Comparison of ENCODE assay signal across 13 cellular contexts in genomic region chr15:77901921-77902750, GRCh38.
DNase-seq lines count a peak whose midpoint lies in the region; ATAC-seq and TF ChIP-seq lines count a peak whose summit lies in the region.
"Had no signal": no experiment of that assay in that cellular context is flagged by ENCODE, and none has a peak within 500 bp of the region (broad histone marks: within the 10 kb centered on the region; RNA-seq: fewer than 3 reads in every experiment).

No MANE protein-coding gene starts in this region.

- no peaks in the 10 kb centered on the region for H3K9me3 Mint-ChIP-seq in type B pancreatic cell

- H3K4me1 Mint-ChIP-seq in type B pancreatic cell (ENCODE audit: unreplicated experiment) = no peaks in the 10 kb centered on the region
- H3K4me1 Mint-ChIP-seq: naive thymus-derived CD4-positive, alpha-beta T cell had no signal

- H3K4me3 ChIP-seq in OCI-LY7 (ENCODE audit: low read depth, low read length, poor library complexity, severe bottlenecking) (no peak overlapping the region), fibroblast of mammary gland (ENCODE audit: control insufficient read depth, low read depth, low read length) (no peak overlapping the region), gastrocnemius medialis (no peak overlapping the region)
- H3K4me3 ChIP-seq: Peyer's patch had no signal

- no peaks in the 10 kb centered on the region for H3K9me2 ChIP-seq in OCI-LY7 (ENCODE audit: insufficient read depth, low read length)

- TF ChIP-seq POLR2A in gastrocnemius medialis (IDR thresholded peaks at IDR 0.05) = no peak

- H3K27ac Mint-ChIP-seq in type B pancreatic cell = no peak overlapping the region
- H3K27ac Mint-ChIP-seq: naive thymus-derived CD4-positive, alpha-beta T cell had no signal

- peak; percentile 47; the same call in 1 of the 2 replicates for TF ChIP-seq CTCF in OCI-LY7 (conservative IDR thresholded peaks at IDR 0.05; ENCODE audit: low read length)
- peak; percentile 14 for TF ChIP-seq CTCF in fibroblast of mammary gland (conservative IDR thresholded peaks at IDR 0.05; ENCODE audit: control insufficient read depth, insufficient read depth, low read depth, low read length)
- TF ChIP-seq CTCF in type B pancreatic cell (conservative IDR thresholded peaks at IDR 0.05) = peak; percentile 44
- TF ChIP-seq CTCF in gastrocnemius medialis (IDR thresholded peaks at IDR 0.05 in 4 of 5, conservative IDR thresholded peaks at IDR 0.05 in 1 of 5) = no peak

- no peak overlapping the region for H3K4me3 Mint-ChIP-seq in type B pancreatic cell
- H3K4me3 Mint-ChIP-seq: naive thymus-derived CD4-positive, alpha-beta T cell had no signal

- POLR2A ChIA-PET in OCI-LY7 (lab: Charles Lee) = interaction anchor here (0.7 kb wide), 1 partner anchor 358 kb away, joined by 3 read pairs; no protein-coding TSS in a partner anchor

- ATAC-seq in Right ventricle myocardium superior (ENCODE audit: poor library complexity) = no peak
- no peak for ATAC-seq in left ventricle myocardium superior
- no peak for ATAC-seq in gastrocnemius medialis

- intact Hi-C loops in Right ventricle myocardium superior (cut with DNase I) = no loop called here
- intact Hi-C loops in left ventricle myocardium superior (cut with micrococcal nuclease) = no loop called here
- intact Hi-C loops in OCI-LY7 (cut with micrococcal nuclease; ENCODE audit: unreplicated experiment) = loop anchor here (5.0 to 10.0 kb wide), 2 partner anchors 55 to 343 kb away; no protein-coding TSS in a partner anchor
- intact Hi-C loops in gastrocnemius medialis (cut with DNase I; ENCODE audit: low total_unique reads) = loop anchor here (2.0 kb wide), 1 partner anchor 31 kb away; no protein-coding TSS in a partner anchor

- peak; percentile 14 for DNase-seq in Right ventricle myocardium superior
- DNase-seq in left ventricle myocardium superior = no peak
- peak; percentile 31 for DNase-seq in OCI-LY7 (ENCODE audit: low spot score)
- DNase-seq in fibroblast of mammary gland (ENCODE audit: low read depth) = no peak
- DNase-seq in type B pancreatic cell (ENCODE audit: extremely low spot score, unreplicated experiment) = no peak
- DNase-seq in GOT3 (lab: John Stamatoyannopoulos, UW) = no peak
- no peak for DNase-seq in gastrocnemius medialis
- DNase-seq in inferior parietal cortex (ENCODE audit: extremely low spot score) = no peak
- DNase-seq: NCI-H1436 treated with DMSO at 0.1 percent for 48 hours, small intestine had no signal

- H3K4me1 ChIP-seq in OCI-LY7 (ENCODE audit: insufficient read depth, low read length, poor library complexity, severe bottlenecking) (no peaks in the 10 kb centered on the region), gastrocnemius medialis (no peaks in the 10 kb centered on the region)
- H3K4me1 ChIP-seq: Peyer's patch had no signal

- CTCF ChIA-PET in OCI-LY7 (lab: Charles Lee; ENCODE audit: unreplicated experiment) = no interaction called here

- H3K27ac ChIP-seq in OCI-LY7 (ENCODE audit: low read depth, low read length, poor library complexity, severe bottlenecking) = no peak overlapping the region
- no peak overlapping the region for H3K27ac ChIP-seq in gastrocnemius medialis
- H3K27ac ChIP-seq: C4-2B, Peyer's patch had no signal

- H3K36me3 Mint-ChIP-seq in type B pancreatic cell = no peaks in the 10 kb centered on the region
- H3K36me3 Mint-ChIP-seq: naive thymus-derived CD4-positive, alpha-beta T cell had no signal

- H3K79me2 ChIP-seq in OCI-LY7 (ENCODE audit: insufficient read depth, low read depth, low read length) = no peaks in the 10 kb centered on the region

- H3K36me3 ChIP-seq in OCI-LY7 (ENCODE audit: insufficient read depth, low read length) (no peaks in the 10 kb centered on the region), gastrocnemius medialis (no peaks in the 10 kb centered on the region)
- H3K36me3 ChIP-seq: Peyer's patch had no signal

- no TSS peak for BruUV-seq in OCI-LY7 (replicated peaks; lab: Mats Ljungman, UMichigan)

- no peak overlapping the region for H3K4me2 ChIP-seq in OCI-LY7 (ENCODE audit: low read length)

- no peaks in the 10 kb centered on the region for H4K20me1 ChIP-seq in OCI-LY7 (ENCODE audit: insufficient read depth, low read length)

- no peak overlapping the region for H2AFZ ChIP-seq in OCI-LY7 (ENCODE audit: low read length)

- in situ Hi-C loops in gastrocnemius medialis (cut with MboI; ENCODE audit: low sequenced_read_pairs in 4 of 4) = no loop called here

- no peaks in the 10 kb centered on the region for H3K27me3 Mint-ChIP-seq in type B pancreatic cell

- H3K27me3 ChIP-seq in gastrocnemius medialis = no peaks in the 10 kb centered on the region
- H3K27me3 ChIP-seq: Peyer's patch had no signal

- H3K9me3 ChIP-seq in OCI-LY7 (ENCODE audit: low read length) (no peaks in the 10 kb centered on the region), gastrocnemius medialis (no peaks in the 10 kb centered on the region)
- H3K9me3 ChIP-seq: Peyer's patch had no signal

Comparison
In these comparisons a context has a peak if more than half of its experiments do, and no peak if none do; other contexts are left out.
1. DNase-seq: peak in Right ventricle myocardium superior (single experiment) and OCI-LY7 (single experiment); none in left ventricle myocardium superior (single experiment), fibroblast of mammary gland (single experiment), type B pancreatic cell (single experiment), GOT3 (single experiment), gastrocnemius medialis (0 of 2) and inferior parietal cortex (single experiment).
2. CTCF ChIP-seq: peak in OCI-LY7 (single experiment), fibroblast of mammary gland (single experiment) and type B pancreatic cell (single experiment); none in gastrocnemius medialis (0 of 5).
3. intact Hi-C loops: an anchor here in OCI-LY7 (5.0 to 10.0 kb wide) and gastrocnemius medialis (2.0 kb wide); none called in Right ventricle myocardium superior and left ventricle myocardium superior.